ENCODE assay signal across 2 cellular contexts in the genomic region with DNA sequence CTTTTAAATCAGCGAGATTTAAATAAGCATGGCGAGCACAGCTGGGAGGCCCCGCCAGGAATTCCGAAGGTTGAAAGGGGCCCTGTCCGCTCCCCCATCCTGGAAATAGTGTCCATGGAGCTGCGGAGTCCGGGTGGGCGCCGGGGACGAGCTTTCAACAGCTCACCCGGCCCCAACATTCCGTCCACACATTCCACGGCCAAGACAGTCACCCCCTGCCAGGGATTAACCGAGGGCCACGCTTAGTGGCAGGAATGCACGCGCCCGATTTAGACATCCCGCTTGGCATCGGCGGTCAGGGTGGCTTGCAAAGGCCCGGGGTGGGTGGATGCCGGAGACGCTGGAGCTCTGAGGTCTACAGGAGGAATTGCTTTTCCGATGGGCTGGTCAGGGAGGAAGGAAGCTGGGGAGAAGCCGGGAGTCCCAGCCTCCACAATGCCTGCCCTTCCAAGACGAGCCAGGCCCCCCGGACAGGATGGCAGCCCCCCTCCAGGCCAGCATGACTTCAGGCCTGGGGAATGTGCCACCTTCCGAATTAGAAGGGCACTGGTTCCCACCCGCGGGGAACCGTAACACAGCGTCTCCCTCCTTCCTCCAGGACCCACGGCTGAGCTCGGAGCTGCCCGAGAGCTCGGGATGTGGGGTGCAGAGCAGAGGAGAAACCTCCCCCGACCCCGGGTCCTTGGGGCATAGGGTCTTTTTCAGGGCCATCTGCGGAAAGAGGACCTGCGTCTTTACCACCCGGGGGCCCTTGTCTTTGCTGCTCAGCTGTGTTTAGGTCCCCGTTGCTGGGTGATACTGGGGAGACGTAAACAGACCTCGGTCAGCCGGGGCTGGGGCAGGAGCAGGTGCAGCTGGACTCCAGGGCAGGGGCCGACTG.
A peak's percentile ranks its signal among the peaks of the same experiment; 100 is the strongest.
TF ChIP-seq lines count a peak whose summit lies in the region.

No MANE protein-coding gene starts in this region.

TF ChIP-seq in endothelial cell of umbilical vein, 7 proteins besides CTCF, POLR2A, EP300 and RAD21:
- TF ChIP-seq GATA2 (IDR thresholded peaks at IDR 0.05; ENCODE audit: insufficient read depth, insufficient read length, low read depth, low read length) (no peak), POLR2AphosphoS5 (IDR thresholded peaks at IDR 0.05; ENCODE audit: insufficient read depth, low read depth, low read length) (no peak), JUN (IDR thresholded peaks at IDR 0.05; ENCODE audit: borderline replicate concordance, insufficient read depth, insufficient read length, low read depth) (peak; percentile 8), MYC (IDR thresholded peaks at IDR 0.05; ENCODE audit: low read depth, low read length) (no peak)
- TF ChIP-seq, protein P1, sequence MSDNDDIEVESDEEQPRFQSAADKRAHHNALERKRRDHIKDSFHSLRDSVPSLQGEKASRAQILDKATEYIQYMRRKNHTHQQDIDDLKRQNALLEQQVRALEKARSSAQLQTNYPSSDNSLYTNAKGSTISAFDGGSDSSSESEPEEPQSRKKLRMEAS (IDR thresholded peaks at IDR 0.05; ENCODE audit: insufficient read depth, insufficient read length), result no peak

TF ChIP-seq in HepG2, 621 proteins besides CTCF, POLR2A, EP300 and RAD21:
- TF ChIP-seq, protein P2, sequence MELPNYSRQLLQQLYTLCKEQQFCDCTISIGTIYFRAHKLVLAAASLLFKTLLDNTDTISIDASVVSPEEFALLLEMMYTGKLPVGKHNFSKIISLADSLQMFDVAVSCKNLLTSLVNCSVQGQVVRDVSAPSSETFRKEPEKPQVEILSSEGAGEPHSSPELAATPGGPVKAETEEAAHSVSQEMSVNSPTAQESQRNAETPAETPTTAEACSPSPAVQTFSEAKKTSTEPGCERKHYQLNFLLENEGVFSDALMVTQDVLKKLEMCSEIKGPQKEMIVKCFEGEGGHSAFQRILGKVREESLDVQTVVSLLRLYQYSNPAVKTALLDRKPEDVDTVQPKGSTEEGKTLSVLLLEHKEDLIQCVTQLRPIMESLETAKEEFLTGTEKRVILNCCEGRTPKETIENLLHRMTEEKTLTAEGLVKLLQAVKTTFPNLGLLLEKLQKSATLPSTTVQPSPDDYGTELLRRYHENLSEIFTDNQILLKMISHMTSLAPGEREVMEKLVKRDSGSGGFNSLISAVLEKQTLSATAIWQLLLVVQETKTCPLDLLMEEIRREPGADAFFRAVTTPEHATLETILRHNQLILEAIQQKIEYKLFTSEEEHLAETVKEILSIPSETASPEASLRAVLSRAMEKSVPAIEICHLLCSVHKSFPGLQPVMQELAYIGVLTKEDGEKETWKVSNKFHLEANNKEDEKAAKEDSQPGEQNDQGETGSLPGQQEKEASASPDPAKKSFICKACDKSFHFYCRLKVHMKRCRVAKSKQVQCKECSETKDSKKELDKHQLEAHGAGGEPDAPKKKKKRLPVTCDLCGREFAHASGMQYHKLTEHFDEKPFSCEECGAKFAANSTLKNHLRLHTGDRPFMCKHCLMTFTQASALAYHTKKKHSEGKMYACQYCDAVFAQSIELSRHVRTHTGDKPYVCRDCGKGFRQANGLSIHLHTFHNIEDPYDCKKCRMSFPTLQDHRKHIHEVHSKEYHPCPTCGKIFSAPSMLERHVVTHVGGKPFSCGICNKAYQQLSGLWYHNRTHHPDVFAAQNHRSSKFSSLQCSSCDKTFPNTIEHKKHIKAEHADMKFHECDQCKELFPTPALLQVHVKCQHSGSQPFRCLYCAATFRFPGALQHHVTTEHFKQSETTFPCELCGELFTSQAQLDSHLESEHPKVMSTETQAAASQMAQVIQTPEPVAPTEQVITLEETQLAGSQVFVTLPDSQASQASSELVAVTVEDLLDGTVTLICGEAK (IDR thresholded peaks at IDR 0.05), result no peak
- TF ChIP-seq, protein P2 (CRISPR knock-in tag; IDR thresholded peaks at IDR 0.05), result no peak
- TF ChIP-seq, protein P3, sequence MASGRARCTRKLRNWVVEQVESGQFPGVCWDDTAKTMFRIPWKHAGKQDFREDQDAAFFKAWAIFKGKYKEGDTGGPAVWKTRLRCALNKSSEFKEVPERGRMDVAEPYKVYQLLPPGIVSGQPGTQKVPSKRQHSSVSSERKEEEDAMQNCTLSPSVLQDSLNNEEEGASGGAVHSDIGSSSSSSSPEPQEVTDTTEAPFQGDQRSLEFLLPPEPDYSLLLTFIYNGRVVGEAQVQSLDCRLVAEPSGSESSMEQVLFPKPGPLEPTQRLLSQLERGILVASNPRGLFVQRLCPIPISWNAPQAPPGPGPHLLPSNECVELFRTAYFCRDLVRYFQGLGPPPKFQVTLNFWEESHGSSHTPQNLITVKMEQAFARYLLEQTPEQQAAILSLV (CRISPR knock-in tag; IDR thresholded peaks at IDR 0.05; ENCODE audit: borderline replicate concordance), result no peak
- TF ChIP-seq, protein P4, sequence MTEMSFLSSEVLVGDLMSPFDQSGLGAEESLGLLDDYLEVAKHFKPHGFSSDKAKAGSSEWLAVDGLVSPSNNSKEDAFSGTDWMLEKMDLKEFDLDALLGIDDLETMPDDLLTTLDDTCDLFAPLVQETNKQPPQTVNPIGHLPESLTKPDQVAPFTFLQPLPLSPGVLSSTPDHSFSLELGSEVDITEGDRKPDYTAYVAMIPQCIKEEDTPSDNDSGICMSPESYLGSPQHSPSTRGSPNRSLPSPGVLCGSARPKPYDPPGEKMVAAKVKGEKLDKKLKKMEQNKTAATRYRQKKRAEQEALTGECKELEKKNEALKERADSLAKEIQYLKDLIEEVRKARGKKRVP (CRISPR knock-in tag; IDR thresholded peaks at IDR 0.05), result no peak
- TF ChIP-seq ZNF232 (CRISPR knock-in tag; IDR thresholded peaks at IDR 0.05; ENCODE audit: borderline replicate concordance) (no peak), KLF6 (CRISPR knock-in tag; IDR thresholded peaks at IDR 0.05) (no peak), FOXO1 (CRISPR knock-in tag; IDR thresholded peaks at IDR 0.05) (no peak), ZNF562 (CRISPR knock-in tag; IDR thresholded peaks at IDR 0.05; ENCODE audit: borderline replicate concordance) (no peak)
- TF ChIP-seq, protein P5, sequence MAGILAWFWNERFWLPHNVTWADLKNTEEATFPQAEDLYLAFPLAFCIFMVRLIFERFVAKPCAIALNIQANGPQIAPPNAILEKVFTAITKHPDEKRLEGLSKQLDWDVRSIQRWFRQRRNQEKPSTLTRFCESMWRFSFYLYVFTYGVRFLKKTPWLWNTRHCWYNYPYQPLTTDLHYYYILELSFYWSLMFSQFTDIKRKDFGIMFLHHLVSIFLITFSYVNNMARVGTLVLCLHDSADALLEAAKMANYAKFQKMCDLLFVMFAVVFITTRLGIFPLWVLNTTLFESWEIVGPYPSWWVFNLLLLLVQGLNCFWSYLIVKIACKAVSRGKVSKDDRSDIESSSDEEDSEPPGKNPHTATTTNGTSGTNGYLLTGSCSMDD (CRISPR knock-in tag; IDR thresholded peaks at IDR 0.05), result no peak
- TF ChIP-seq, protein P6, sequence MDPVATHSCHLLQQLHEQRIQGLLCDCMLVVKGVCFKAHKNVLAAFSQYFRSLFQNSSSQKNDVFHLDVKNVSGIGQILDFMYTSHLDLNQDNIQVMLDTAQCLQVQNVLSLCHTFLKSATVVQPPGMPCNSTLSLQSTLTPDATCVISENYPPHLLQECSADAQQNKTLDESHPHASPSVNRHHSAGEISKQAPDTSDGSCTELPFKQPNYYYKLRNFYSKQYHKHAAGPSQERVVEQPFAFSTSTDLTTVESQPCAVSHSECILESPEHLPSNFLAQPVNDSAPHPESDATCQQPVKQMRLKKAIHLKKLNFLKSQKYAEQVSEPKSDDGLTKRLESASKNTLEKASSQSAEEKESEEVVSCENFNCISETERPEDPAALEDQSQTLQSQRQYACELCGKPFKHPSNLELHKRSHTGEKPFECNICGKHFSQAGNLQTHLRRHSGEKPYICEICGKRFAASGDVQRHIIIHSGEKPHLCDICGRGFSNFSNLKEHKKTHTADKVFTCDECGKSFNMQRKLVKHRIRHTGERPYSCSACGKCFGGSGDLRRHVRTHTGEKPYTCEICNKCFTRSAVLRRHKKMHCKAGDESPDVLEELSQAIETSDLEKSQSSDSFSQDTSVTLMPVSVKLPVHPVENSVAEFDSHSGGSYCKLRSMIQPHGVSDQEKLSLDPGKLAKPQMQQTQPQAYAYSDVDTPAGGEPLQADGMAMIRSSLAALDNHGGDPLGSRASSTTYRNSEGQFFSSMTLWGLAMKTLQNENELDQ (CRISPR knock-in tag; IDR thresholded peaks at IDR 0.05; ENCODE audit: borderline replicate concordance), result no peak
